Comparison of ENCODE assay signal across 22 cellular contexts in the genomic region with DNA sequence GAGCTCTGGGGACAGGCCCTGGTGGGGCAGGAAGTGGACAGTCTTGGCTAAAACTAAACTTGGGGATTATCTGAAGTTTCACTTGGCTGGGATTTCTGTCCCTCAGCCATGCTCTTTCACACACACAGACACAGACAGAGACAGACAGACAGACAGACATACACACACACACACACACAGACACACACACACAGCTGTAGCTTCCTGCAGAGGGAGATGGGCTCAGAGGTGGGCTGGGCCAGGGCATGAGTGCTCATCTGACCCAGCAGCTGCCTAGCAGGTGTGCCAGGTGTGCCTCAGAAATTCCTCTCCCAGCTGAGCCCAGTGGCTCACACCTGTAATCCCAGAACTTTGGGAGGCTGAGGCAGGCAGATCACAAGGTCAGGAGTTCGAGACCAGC. TPM values are rescaled to one million over a fixed set of nuclear protein-coding genes. Genes with fewer than 3 reads are reported as not detected.
"Had no signal": no experiment of that assay in that cellular context is flagged by ENCODE, and none has a peak within 500 bp of the region (broad histone marks: within the 10 kb centered on the region; RNA-seq: fewer than 3 reads in every experiment).

No MANE protein-coding gene starts in this region.

- H3K9me3 Mint-ChIP-seq: activated T-cell treated with anti-CD3 and anti-CD28 coated beads, Interleukin-2, amount 50 U/mL, for 24 hours; dendritic cell treated with granulocyte-macrophage colony-stimulating factor and Interleukin-4, amounts not matched to agents 40 ng/mL and 50 ng/mL, for 4 days; effector memory CD8-positive, alpha-beta T cell; natural killer cell; stimulated activated naive CD8-positive, alpha-beta T cell treated with anti-CD3 and anti-CD28 coated beads, Interleukin-15, Interleukin-2, amounts not matched to agents 100 ng/mL and 50 ng/mL, for 24 hours had no signal

- ATAC-seq: effector memory CD8-positive, alpha-beta T cell; mucosa of descending colon; natural killer cell had no signal

- H3K27ac Mint-ChIP-seq: activated naive CD8-positive, alpha-beta T cell; activated T-cell treated with anti-CD3 and anti-CD28 coated beads, Interleukin-2, amount 50 U/mL, for 24 hours; dendritic cell treated with granulocyte-macrophage colony-stimulating factor and Interleukin-4, amounts not matched to agents 40 ng/mL and 50 ng/mL, for 4 days; natural killer cell; stimulated activated naive CD8-positive, alpha-beta T cell treated with anti-CD3 and anti-CD28 coated beads, Interleukin-15, Interleukin-2, amounts not matched to agents 100 ng/mL and 50 ng/mL, for 24 hours had no signal

- H3K27me3 ChIP-seq: brain microvascular endothelial cell, testis had no signal

- H3K4me1 ChIP-seq: testis had no signal

- H3K36me3 Mint-ChIP-seq: activated naive CD8-positive, alpha-beta T cell; natural killer cell had no signal

- DNase-seq: activated CD4-positive, alpha-beta T cell treated with anti-CD3 and anti-CD28 coated beads, Interleukin-2, amount 50 U/mL, for 4 hours; activated gamma-delta T cell; activated T-cell treated with anti-CD3 and anti-CD28 coated beads, Interleukin-2, amount 50 U/mL, for 24 hours; amygdala; brain microvascular endothelial cell; cerebellar nuclear complex; effector memory CD8-positive, alpha-beta T cell; erythroblast; mucosa of descending colon; natural killer cell; sigmoid colon; stimulated activated CD4-positive, alpha-beta T cell treated with anti-CD3 and anti-CD28 coated beads, Interleukin-12 subunit alpha, Interleukin-12 subunit beta, amount 100 ng/mL, for 4 hours; stimulated activated CD4-positive, alpha-beta T cell treated with anti-CD3 and anti-CD28 coated beads, Interleukin-2, amount 100 ng/mL, for 48 hours; stimulated activated CD8-positive, alpha-beta memory T cell treated with anti-CD3 and anti-CD28 coated beads, Interleukin-4, amount 100 ng/mL, for 48 hours; testis had no signal

- H3K27me3 Mint-ChIP-seq: activated naive CD8-positive, alpha-beta T cell had no signal

- H3K9me3 ChIP-seq: mucosa of descending colon, sigmoid colon, testis had no signal

- H3K4me3 ChIP-seq: mucosa of descending colon, sigmoid colon, testis had no signal

- H3K27ac ChIP-seq: brain microvascular endothelial cell, sigmoid colon, testis had no signal

- H3K4me3 Mint-ChIP-seq: activated naive CD8-positive, alpha-beta T cell; activated T-cell treated with anti-CD3 and anti-CD28 coated beads, Interleukin-2, amount 50 U/mL, for 24 hours; dendritic cell treated with granulocyte-macrophage colony-stimulating factor and Interleukin-4, amounts not matched to agents 40 ng/mL and 50 ng/mL, for 4 days; effector memory CD8-positive, alpha-beta T cell; natural killer cell; stimulated activated naive CD8-positive, alpha-beta T cell treated with anti-CD3 and anti-CD28 coated beads, Interleukin-15, Interleukin-2, amounts not matched to agents 100 ng/mL and 50 ng/mL, for 24 hours had no signal

- H3K36me3 ChIP-seq: brain microvascular endothelial cell, sigmoid colon had no signal

RNA-seq across cellular contexts. Expression of gene RHOV, which starts 3.3 kb away (rescaled TPM):
- total RNA-seq: fibroblast of villous mesenchyme, natural killer cell, sigmoid colon had no signal

RNA-seq across cellular contexts. Expression of gene PPP1R14D, which starts 42.2 kb away (rescaled TPM):
- total RNA-seq: fibroblast of villous mesenchyme; natural killer cell; osteocyte; sigmoid colon; T-helper 2 cell treated with Interferon-gamma antibody and Interleukin-4, amounts not matched to agents 100 ng/mL and 5 ng/mL, for 36 hours; urinary bladder had no signal
- polyA plus RNA-seq: urinary bladder had no signal

RNA-seq across cellular contexts. Expression of gene DLL4, which starts 58.4 kb away (rescaled TPM):
- total RNA-seq: T-helper 2 cell treated with Interferon-gamma antibody and Interleukin-4, amounts not matched to agents 100 ng/mL and 5 ng/mL, for 36 hours had no signal
